In the genomic region with DNA sequence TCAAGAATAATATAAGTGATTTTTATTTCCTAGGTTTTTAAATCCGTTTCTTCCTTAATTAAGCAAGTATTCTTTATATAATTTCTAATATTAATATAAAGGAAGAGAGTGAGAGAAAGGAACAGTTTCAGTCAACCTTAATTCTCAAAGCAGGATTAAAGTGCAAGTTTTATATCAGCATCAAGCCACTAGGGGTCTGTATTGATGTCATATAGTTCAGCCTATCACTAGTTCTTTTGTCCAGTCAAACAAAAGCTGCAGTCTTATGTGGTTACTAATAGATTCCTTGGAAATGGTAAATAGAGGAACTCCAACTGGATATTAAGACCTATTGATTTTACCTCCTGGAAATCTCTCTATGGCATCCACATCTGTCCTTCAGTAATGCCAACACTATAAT, we compare ENCODE assay signal across 1 cellular context.
TF ChIP-seq lines count a peak whose summit lies in the region.

No MANE protein-coding gene starts in this region.

TF ChIP-seq in GM23338, 12 proteins besides CTCF, POLR2A, EP300 and RAD21 (continued from another document):
- TF ChIP-seq, protein P1, sequence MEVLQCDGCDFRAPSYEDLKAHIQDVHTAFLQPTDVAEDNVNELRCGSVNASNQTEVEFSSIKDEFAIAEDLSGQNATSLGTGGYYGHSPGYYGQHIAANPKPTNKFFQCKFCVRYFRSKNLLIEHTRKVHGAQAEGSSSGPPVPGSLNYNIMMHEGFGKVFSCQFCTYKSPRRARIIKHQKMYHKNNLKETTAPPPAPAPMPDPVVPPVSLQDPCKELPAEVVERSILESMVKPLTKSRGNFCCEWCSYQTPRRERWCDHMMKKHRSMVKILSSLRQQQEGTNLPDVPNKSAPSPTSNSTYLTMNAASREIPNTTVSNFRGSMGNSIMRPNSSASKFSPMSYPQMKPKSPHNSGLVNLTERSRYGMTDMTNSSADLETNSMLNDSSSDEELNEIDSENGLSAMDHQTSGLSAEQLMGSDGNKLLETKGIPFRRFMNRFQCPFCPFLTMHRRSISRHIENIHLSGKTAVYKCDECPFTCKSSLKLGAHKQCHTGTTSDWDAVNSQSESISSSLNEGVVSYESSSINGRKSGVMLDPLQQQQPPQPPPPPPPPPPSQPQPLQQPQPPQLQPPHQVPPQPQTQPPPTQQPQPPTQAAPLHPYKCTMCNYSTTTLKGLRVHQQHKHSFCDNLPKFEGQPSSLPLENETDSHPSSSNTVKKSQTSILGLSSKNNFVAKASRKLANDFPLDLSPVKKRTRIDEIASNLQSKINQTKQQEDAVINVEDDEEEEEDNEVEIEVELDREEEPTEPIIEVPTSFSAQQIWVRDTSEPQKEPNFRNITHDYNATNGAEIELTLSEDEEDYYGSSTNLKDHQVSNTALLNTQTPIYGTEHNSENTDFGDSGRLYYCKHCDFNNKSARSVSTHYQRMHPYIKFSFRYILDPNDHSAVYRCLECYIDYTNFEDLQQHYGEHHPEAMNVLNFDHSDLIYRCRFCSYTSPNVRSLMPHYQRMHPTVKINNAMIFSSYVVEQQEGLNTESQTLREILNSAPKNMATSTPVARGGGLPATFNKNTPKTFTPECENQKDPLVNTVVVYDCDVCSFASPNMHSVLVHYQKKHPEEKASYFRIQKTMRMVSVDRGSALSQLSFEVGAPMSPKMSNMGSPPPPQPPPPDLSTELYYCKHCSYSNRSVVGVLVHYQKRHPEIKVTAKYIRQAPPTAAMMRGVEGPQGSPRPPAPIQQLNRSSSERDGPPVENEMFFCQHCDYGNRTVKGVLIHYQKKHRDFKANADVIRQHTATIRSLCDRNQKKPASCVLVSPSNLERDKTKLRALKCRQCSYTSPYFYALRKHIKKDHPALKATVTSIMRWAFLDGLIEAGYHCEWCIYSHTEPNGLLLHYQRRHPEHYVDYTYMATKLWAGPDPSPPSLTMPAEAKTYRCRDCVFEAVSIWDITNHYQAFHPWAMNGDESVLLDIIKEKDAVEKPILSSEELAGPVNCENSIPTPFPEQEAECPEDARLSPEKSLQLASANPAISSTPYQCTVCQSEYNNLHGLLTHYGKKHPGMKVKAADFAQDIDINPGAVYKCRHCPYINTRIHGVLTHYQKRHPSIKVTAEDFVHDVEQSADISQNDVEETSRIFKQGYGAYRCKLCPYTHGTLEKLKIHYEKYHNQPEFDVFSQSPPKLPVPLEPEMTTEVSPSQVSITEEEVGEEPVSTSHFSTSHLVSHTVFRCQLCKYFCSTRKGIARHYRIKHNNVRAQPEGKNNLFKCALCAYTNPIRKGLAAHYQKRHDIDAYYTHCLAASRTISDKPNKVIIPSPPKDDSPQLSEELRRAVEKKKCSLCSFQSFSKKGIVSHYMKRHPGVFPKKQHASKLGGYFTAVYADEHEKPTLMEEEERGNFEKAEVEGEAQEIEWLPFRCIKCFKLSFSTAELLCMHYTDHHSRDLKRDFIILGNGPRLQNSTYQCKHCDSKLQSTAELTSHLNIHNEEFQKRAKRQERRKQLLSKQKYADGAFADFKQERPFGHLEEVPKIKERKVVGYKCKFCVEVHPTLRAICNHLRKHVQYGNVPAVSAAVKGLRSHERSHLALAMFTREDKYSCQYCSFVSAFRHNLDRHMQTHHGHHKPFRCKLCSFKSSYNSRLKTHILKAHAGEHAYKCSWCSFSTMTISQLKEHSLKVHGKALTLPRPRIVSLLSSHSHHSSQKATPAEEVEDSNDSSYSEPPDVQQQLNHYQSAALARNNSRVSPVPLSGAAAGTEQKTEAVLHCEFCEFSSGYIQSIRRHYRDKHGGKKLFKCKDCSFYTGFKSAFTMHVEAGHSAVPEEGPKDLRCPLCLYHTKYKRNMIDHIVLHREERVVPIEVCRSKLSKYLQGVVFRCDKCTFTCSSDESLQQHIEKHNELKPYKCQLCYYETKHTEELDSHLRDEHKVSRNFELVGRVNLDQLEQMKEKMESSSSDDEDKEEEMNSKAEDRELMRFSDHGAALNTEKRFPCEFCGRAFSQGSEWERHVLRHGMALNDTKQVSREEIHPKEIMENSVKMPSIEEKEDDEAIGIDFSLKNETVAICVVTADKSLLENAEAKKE (CRISPR knock-in tag; IDR thresholded peaks at IDR 0.05) = no peak
- TF ChIP-seq POLR2AphosphoS5 (IDR thresholded peaks at IDR 0.05; ENCODE audit: low read depth) = no peak
- TF ChIP-seq, protein P2, sequence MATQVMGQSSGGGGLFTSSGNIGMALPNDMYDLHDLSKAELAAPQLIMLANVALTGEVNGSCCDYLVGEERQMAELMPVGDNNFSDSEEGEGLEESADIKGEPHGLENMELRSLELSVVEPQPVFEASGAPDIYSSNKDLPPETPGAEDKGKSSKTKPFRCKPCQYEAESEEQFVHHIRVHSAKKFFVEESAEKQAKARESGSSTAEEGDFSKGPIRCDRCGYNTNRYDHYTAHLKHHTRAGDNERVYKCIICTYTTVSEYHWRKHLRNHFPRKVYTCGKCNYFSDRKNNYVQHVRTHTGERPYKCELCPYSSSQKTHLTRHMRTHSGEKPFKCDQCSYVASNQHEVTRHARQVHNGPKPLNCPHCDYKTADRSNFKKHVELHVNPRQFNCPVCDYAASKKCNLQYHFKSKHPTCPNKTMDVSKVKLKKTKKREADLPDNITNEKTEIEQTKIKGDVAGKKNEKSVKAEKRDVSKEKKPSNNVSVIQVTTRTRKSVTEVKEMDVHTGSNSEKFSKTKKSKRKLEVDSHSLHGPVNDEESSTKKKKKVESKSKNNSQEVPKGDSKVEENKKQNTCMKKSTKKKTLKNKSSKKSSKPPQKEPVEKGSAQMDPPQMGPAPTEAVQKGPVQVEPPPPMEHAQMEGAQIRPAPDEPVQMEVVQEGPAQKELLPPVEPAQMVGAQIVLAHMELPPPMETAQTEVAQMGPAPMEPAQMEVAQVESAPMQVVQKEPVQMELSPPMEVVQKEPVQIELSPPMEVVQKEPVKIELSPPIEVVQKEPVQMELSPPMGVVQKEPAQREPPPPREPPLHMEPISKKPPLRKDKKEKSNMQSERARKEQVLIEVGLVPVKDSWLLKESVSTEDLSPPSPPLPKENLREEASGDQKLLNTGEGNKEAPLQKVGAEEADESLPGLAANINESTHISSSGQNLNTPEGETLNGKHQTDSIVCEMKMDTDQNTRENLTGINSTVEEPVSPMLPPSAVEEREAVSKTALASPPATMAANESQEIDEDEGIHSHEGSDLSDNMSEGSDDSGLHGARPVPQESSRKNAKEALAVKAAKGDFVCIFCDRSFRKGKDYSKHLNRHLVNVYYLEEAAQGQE (IDR thresholded peaks at IDR 0.05; ENCODE audit: unreplicated experiment) = no peak
- TF ChIP-seq JUNB (IDR thresholded peaks at IDR 0.05; ENCODE audit: unreplicated experiment) = no peak
